ENCODE assay signal across 36 cellular contexts in the genomic region with DNA sequence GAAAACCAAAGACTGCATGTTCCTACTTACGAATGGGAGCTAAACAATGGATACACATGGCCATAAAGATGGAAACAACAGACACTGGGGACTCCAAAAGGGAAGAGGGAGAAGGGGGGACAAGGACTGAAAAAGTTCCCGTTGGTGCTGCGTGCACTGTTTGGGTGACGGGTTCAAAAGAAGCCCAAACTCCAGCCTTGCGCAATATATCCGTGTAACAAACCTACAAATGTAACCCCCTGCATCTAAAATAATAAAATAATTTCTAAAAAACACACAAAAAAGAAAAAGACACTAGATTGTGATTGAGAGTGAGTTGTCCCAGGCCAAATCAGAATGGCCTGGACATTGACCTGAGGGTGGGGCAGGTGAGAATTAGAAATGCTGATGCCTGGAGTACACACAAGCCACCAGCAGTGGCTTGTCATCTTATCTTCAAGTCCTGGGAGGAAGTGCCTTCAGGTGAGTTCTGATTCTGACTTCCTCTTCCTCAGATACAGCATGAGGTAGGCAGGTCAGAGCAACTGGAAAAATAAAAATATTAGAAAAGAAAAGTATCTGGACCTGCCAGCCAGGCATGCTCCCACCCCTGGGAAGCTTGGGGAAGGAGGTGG. TPM values are rescaled to one million over a fixed set of nuclear protein-coding genes. Genes with fewer than 3 reads are reported as not detected.
"Had no signal": no experiment of that assay in that cellular context is flagged by ENCODE, and none has a peak within 500 bp of the region (broad histone marks: within the 10 kb centered on the region; RNA-seq: fewer than 3 reads in every experiment).

No MANE protein-coding gene starts in this region.

- H3K27ac ChIP-seq: brain microvascular endothelial cell, Peyer's patch, RWPE1 had no signal

- ATAC-seq: activated CD8-positive, alpha-beta T cell treated with anti-CD3 and anti-CD28 coated beads for 36 hours; activated T-cell treated with anti-CD3 and anti-CD28 coated beads, Interleukin-2, amount 50 U/mL, for 72 hours; activated T-helper 17 cell treated with anti-CD3 and anti-CD28 coated beads, Interleukin-2, amount 50 U/mL, for 72 hours; PC-3; Right ventricle myocardium inferior had no signal

- H3K36me3 ChIP-seq: brain microvascular endothelial cell, Peyer's patch had no signal

- H3K9me3 ChIP-seq: Peyer's patch had no signal

- H3K4me1 ChIP-seq: Peyer's patch had no signal

- H3K27me3 ChIP-seq: brain microvascular endothelial cell, Peyer's patch had no signal

- H3K4me3 ChIP-seq: Peyer's patch had no signal

- DNase-seq: activated CD4-positive, alpha-beta T cell treated with anti-CD3 and anti-CD28 coated beads, Interleukin-2, amount 10 ng/mL, durations not matched to agents 24 days and 14 days; activated CD4-positive, alpha-beta T cell treated with anti-CD3 and anti-CD28 coated beads, Interleukin-2, amount 50 U/mL, for 4 hours; activated CD8-positive, alpha-beta T cell treated with anti-CD3 and anti-CD28 coated beads for 36 hours; activated effector memory CD4-positive, alpha-beta T cell treated with anti-CD3 and anti-CD28 coated beads, Interleukin-2, amount 50 U/mL, for 16 hours; activated naive CD4-positive, alpha-beta T cell; activated naive CD4-positive, alpha-beta T cell treated with anti-CD3 and anti-CD28 coated beads, Interleukin-2, amount 50 U/mL, for 16 hours; activated naive CD8-positive, alpha-beta T cell treated with anti-CD3 and anti-CD28 coated beads for 36 hours; activated T-cell treated with anti-CD3 and anti-CD28 coated beads, Interleukin-2, amount 50 U/mL, for 1 hour; activated T-cell treated with anti-CD3 and anti-CD28 coated beads, Interleukin-2, amount 50 U/mL, for 72 hours; amniotic stem cell; aorta; brain microvascular endothelial cell; central memory CD4-positive, alpha-beta T cell; Karpas-422; NCI-H1105; NCI-H1417 treated with DMSO at 0.1 percent for 48 hours; NCI-H187 treated with DMSO at 0.1 percent for 48 hours; NCI-H2081; NCI-H2171 treated with DMSO at 0.1 percent for 48 hours; NCI-H226; NCI-H446 treated with DMSO at 0.1 percent for 48 hours; NCI-H524; NCI-H69; NCI-H82; PC-3; SW 1271; T-helper 1 cell; T1000 had no signal

RNA-seq across cellular contexts. Expression of gene SPATA46, which starts 54.7 kb away (rescaled TPM):
- total RNA-seq: activated CD4-positive, alpha-beta T cell treated with anti-CD3 and anti-CD28 coated beads, Interleukin-2, amount 10 ng/mL, durations not matched to agents 24 days and 14 days; activated CD8-positive, alpha-beta memory T cell treated with anti-CD3 and anti-CD28 coated beads for 36 hours; activated CD8-positive, alpha-beta T cell treated with anti-CD3 and anti-CD28 coated beads for 36 hours; activated naive CD8-positive, alpha-beta T cell treated with anti-CD3 and anti-CD28 coated beads for 36 hours; activated T-cell treated with anti-CD3 and anti-CD28 coated beads, Interleukin-2, amount 50 U/mL, for 72 hours; activated T-helper 17 cell treated with anti-CD3 and anti-CD28 coated beads, Interleukin-2, amount 50 U/mL, for 72 hours; aorta; cerebellum; MCF 10A; PC-3; Peyer's patch; Right ventricle myocardium inferior; T-helper 2 cell treated with Interferon-gamma antibody and Interleukin-4, amounts not matched to agents 100 ng/mL and 5 ng/mL, for 36 hours had no signal
- polyA plus RNA-seq: aorta had no signal

RNA-seq across cellular contexts. Expression of gene C1orf226, which starts 59.6 kb away (rescaled TPM):
- total RNA-seq: activated CD4-positive, alpha-beta T cell treated with anti-CD3 and anti-CD28 coated beads, Interleukin-2, amount 10 ng/mL, durations not matched to agents 24 days and 14 days; activated T-helper 17 cell treated with anti-CD3 and anti-CD28 coated beads, Interleukin-2, amount 50 U/mL, for 72 hours; T-helper 2 cell treated with Interferon-gamma antibody and Interleukin-4, amounts not matched to agents 100 ng/mL and 5 ng/mL, for 36 hours had no signal
